18 cellular contexts compared by ENCODE assay signal in the genomic region with DNA sequence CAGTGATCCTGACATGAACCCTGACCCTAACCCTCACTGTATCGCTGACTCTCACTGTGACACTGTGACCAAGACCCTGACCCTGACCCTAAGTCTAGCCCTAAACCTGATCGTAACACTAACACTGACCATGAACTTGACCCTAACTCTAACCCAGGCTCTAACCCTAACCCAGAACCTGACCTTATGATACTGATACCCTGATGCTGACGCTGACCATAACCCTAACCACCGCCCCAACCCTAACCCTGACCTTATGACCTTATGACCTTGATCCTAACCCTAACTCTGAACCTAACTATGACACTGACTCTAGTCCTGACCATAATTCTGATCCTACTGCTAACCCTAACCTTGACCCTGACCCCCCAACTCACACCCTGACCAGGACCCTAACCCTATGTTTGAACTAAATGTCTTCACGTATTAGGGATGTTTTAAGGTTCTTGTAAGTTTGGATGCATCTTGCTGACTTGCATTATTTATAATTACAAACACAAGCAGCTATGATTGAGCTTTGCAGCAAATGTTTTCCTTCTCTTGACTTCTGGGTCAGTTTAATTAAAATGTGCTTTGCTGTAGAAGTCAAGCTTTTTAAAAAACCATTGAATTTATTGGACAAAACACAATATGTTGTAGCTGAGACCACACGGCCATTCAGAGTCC. TPM values are rescaled to one million over a fixed set of nuclear protein-coding genes. Genes with fewer than 3 reads are reported as not detected.
DNase-seq lines count a peak whose midpoint lies in the region; ATAC-seq, FAIRE-seq and TF ChIP-seq lines count a peak whose summit lies in the region.
"Had no signal": no experiment of that assay in that cellular context is flagged by ENCODE, and none has a peak within 500 bp of the region (broad histone marks: within the 10 kb centered on the region; RNA-seq: fewer than 3 reads in every experiment).

No MANE protein-coding gene starts in this region.

- H3K4ac ChIP-seq in IMR-90 (ENCODE audit: low read depth, low read length), result no peak overlapping the region; the same call in 1 of the 2 replicates

- no peak overlapping the region for H4K5ac ChIP-seq in IMR-90 (ENCODE audit: low read depth, low read length)

- no peaks in the 10 kb centered on the region for H3K9me3 ChIP-seq in CD4-positive, CD25-positive, alpha-beta regulatory T cell (ENCODE audit: control insufficient read depth in 2 of 2, low read length in 2 of 2)
- H3K9me3 ChIP-seq in IMR-90 (ENCODE audit: control insufficient read depth, insufficient read depth, low read length) (no peaks in the 10 kb centered on the region), thyroid gland (no peaks in the 10 kb centered on the region), prostate gland (no peaks in the 10 kb centered on the region)
- H3K9me3 ChIP-seq: HAP-1 had no signal

- H3K27ac Mint-ChIP-seq in CD4-positive, CD25-positive, alpha-beta regulatory T cell, result peak overlapping the region in 2 of 3 donors; percentile 3 to 33
- H3K27ac Mint-ChIP-seq in nephron progenitor cell (no peak overlapping the region), chondrocyte (ENCODE audit: unreplicated experiment) (no peak overlapping the region)

- dilution Hi-C loops in IMR-90 (cut with HindIII; ENCODE audit: low sequenced_read_pairs, unreplicated experiment), result no loop called here

- H3K79me1 ChIP-seq in IMR-90 (ENCODE audit: low read depth in 1 of 2, low read length in 2 of 2), result no peaks in the 10 kb centered on the region

- peak overlapping the region in 3 of 4 donors; percentile 10 to 70 (median 33) for H3K4me3 Mint-ChIP-seq in CD4-positive, CD25-positive, alpha-beta regulatory T cell
- H3K4me3 Mint-ChIP-seq in nephron progenitor cell (peak overlapping the region; percentile 3), chondrocyte (ENCODE audit: unreplicated experiment) (no peak overlapping the region)
- H3K4me3 Mint-ChIP-seq: CD14-positive monocyte had no signal

- CTCF ChIA-PET in IMR-90 (lab: Yijun Ruan, JAX), result no interaction called here

- in situ Hi-C loops in IMR-90 (cut with MboI; ENCODE audit: low sequenced_read_pairs), result no loop called here

- WGBS in IMR-90 (ENCODE audit: extremely low coverage in 2 of 2, insufficient read length in 1 of 2), 2 experiments, result 90% methylated on average over 2 of the region's 6 CpGs; no CpG with 5 or more reads in 1 of the 2 experiments
- 86 to 87% methylated on average over 6 of the region's 6 CpGs for WGBS in thyroid gland, 2 donors
- 87% methylated on average over 6 of the region's 6 CpGs for WGBS in prostate gland

- no peak for TF ChIP-seq CTCF in IMR-90 (conservative IDR thresholded peaks at IDR 0.05; ENCODE audit: low read depth, low read length)
- TF ChIP-seq CTCF in nephron progenitor cell (IDR thresholded peaks at IDR 0.05), result no peak
- TF ChIP-seq CTCF in thyroid gland (IDR thresholded peaks at IDR 0.05), result no peak
- no peak for TF ChIP-seq CTCF in chondrocyte (IDR thresholded peaks at IDR 0.05)
- TF ChIP-seq CTCF in prostate gland (IDR thresholded peaks at IDR 0.05), result no peak

- no TSS peak for BruUV-seq in IMR-90 (replicated peaks; lab: Mats Ljungman, UMichigan)

- no peak overlapping the region for H3K9ac ChIP-seq in IMR-90 (ENCODE audit: low read depth, low read length)

- H2BK5ac ChIP-seq in IMR-90 (ENCODE audit: low read depth, low read length, poor library complexity, severe bottlenecking), result no peak overlapping the region

- ATAC-seq in CD4-positive, CD25-positive, alpha-beta regulatory T cell (ENCODE audit: low read depth in 2 of 2), result no peak
- ATAC-seq in IMR-90 (ENCODE audit: low read depth), result no peak

- no peaks in the 10 kb centered on the region for H3K36me3 Mint-ChIP-seq in CD4-positive, CD25-positive, alpha-beta regulatory T cell
- no peaks in the 10 kb centered on the region for H3K36me3 Mint-ChIP-seq in nephron progenitor cell (ENCODE audit: low read depth)
- no peaks in the 10 kb centered on the region for H3K36me3 Mint-ChIP-seq in chondrocyte (ENCODE audit: low read depth)
- H3K36me3 Mint-ChIP-seq: CD14-positive monocyte had no signal

- H3K36me3 ChIP-seq in CD4-positive, CD25-positive, alpha-beta regulatory T cell (ENCODE audit: control insufficient read depth, insufficient read depth, low read length), result no peaks in the 10 kb centered on the region
- H3K36me3 ChIP-seq in IMR-90 (ENCODE audit: control insufficient read depth, insufficient read depth, low read length) (no peaks in the 10 kb centered on the region), thyroid gland (no peaks in the 10 kb centered on the region), prostate gland (no peaks in the 10 kb centered on the region)
- H3K36me3 ChIP-seq: HAP-1 had no signal

- H3K27me3 Mint-ChIP-seq in CD4-positive, CD25-positive, alpha-beta regulatory T cell, result no peaks in the 10 kb centered on the region
- H3K27me3 Mint-ChIP-seq in nephron progenitor cell (ENCODE audit: low read depth, poor library complexity) (peaks cover 42% of the 10 kb centered on the region), chondrocyte (ENCODE audit: low read depth) (no peaks in the 10 kb centered on the region)

- TF ChIP-seq RAD21 in IMR-90 (IDR thresholded peaks at IDR 0.05; ENCODE audit: low read length), result no peak

- H3K14ac ChIP-seq in IMR-90 (replicated peaks; ENCODE audit: low read depth, low read length), result no peak overlapping the region

- no peak overlapping the region for H4K91ac ChIP-seq in IMR-90 (ENCODE audit: insufficient read depth, low read depth, low read length)

- peaks cover 12% of the 10 kb centered on the region; the same call in 1 of the 2 replicates for H3K9me1 ChIP-seq in IMR-90 (ENCODE audit: insufficient read depth, low read length)

- POLR2A ChIA-PET in IMR-90 (lab: Charles Lee; ENCODE audit: unreplicated experiment), result no interaction called here

- H3K23ac ChIP-seq in IMR-90 (ENCODE audit: low read depth, low read length), result no peak overlapping the region

- no peak for DNase-seq in CD4-positive, CD25-positive, alpha-beta regulatory T cell
- DNase-seq in IMR-90 (no peak), nephron progenitor cell (no peak), thyroid gland (no peak), chondrocyte (ENCODE audit: low spot score) (no peak), prostate gland (ENCODE audit: low spot score) (no peak)
- DNase-seq: ACHN, AML-193, EL, MV-4-11, NCI-H1417, NCI-H2029, NCI-H2171 treated with DMSO at 0.1 percent for 48 hours, NCI-H446 treated with DMSO at 0.1 percent for 48 hours had no signal

- H3K9me3 Mint-ChIP-seq in CD4-positive, CD25-positive, alpha-beta regulatory T cell, result no peaks in the 10 kb centered on the region
- no peaks in the 10 kb centered on the region for H3K9me3 Mint-ChIP-seq in nephron progenitor cell
- no peaks in the 10 kb centered on the region for H3K9me3 Mint-ChIP-seq in chondrocyte (ENCODE audit: low read depth)

- H3K56ac ChIP-seq in IMR-90 (ENCODE audit: extremely low read depth, insufficient read depth, low read length), result no peak overlapping the region

- no peak overlapping the region for H2AK9ac ChIP-seq in IMR-90 (replicated peaks; ENCODE audit: low read depth, low read length, poor library complexity)

- H3K4me1 Mint-ChIP-seq in CD4-positive, CD25-positive, alpha-beta regulatory T cell, result peaks cover 0 to 28% (median 14%) of the 10 kb centered on the region in 4 donors
- H3K4me1 Mint-ChIP-seq in nephron progenitor cell (peaks cover 60% of the 10 kb centered on the region), chondrocyte (ENCODE audit: low read depth) (peaks cover 36% of the 10 kb centered on the region)

- H2AFZ ChIP-seq in IMR-90 (replicated peaks; ENCODE audit: low read length, poor library complexity), result no peak overlapping the region

- H2AK5ac ChIP-seq in IMR-90 (ENCODE audit: low read depth, low read length), result 0 out of 2 replicates have a peak overlapping the region, but pooled peaks have one; percentile 21

- H3K4me1 ChIP-seq in CD4-positive, CD25-positive, alpha-beta regulatory T cell (ENCODE audit: control insufficient read depth, insufficient read depth, low read length, poor library complexity, severe bottlenecking), result peaks cover 24% of the 10 kb centered on the region
- H3K4me1 ChIP-seq in IMR-90 (ENCODE audit: control insufficient read depth, insufficient read depth, low read length), result peaks cover 20% of the 10 kb centered on the region
- H3K4me1 ChIP-seq in thyroid gland, result peaks cover 17 to 25% of the 10 kb centered on the region in 2 donors
- peaks cover 8% of the 10 kb centered on the region for H3K4me1 ChIP-seq in prostate gland (replicated peaks)
- H3K4me1 ChIP-seq: HAP-1 had no signal

- H2BK15ac ChIP-seq in IMR-90 (ENCODE audit: low read depth, low read length), result no peak overlapping the region

- no peak overlapping the region for H2BK20ac ChIP-seq in IMR-90 (ENCODE audit: low read depth, low read length)

- no peak overlapping the region for H3K18ac ChIP-seq in IMR-90 (ENCODE audit: low read depth, low read length)

- intact Hi-C loops in IMR-90 (cut with micrococcal nuclease) (no loop called here), thyroid gland (cut with DNase I) (no loop called here), prostate gland (cut with DNase I) (no loop called here)

- H4K20me1 ChIP-seq in IMR-90 (ENCODE audit: insufficient read depth, low read length), result no peaks in the 10 kb centered on the region

- no peak overlapping the region for H3K4me3 ChIP-seq in CD4-positive, CD25-positive, alpha-beta regulatory T cell (ENCODE audit: low read depth, low read length)
- H3K4me3 ChIP-seq in IMR-90 (ENCODE audit: insufficient read depth, low read depth, low read length) (no peak overlapping the region), thyroid gland (replicated peaks in 1 of 3) (no peak overlapping the region), prostate gland (no peak overlapping the region)
- H3K4me3 ChIP-seq: HAP-1 had no signal

- no peaks in the 10 kb centered on the region for H3K27me3 ChIP-seq in CD4-positive, CD25-positive, alpha-beta regulatory T cell (ENCODE audit: control insufficient read depth, insufficient read depth, low read length)
- H3K27me3 ChIP-seq in IMR-90 (ENCODE audit: control insufficient read depth, insufficient read depth, low read length), result no peaks in the 10 kb centered on the region
- no peaks in the 10 kb centered on the region for H3K27me3 ChIP-seq in thyroid gland
- H3K27me3 ChIP-seq in prostate gland (replicated peaks; ENCODE audit: insufficient read depth), result no peaks in the 10 kb centered on the region

- no peak overlapping the region for H2BK120ac ChIP-seq in IMR-90 (ENCODE audit: low read depth, low read length)

- no peak overlapping the region for H3K27ac ChIP-seq in CD4-positive, CD25-positive, alpha-beta regulatory T cell (ENCODE audit: insufficient read depth, low read length, poor library complexity, severe bottlenecking)
- no peak overlapping the region for H3K27ac ChIP-seq in IMR-90 (ENCODE audit: insufficient read depth, low read length)
- H3K27ac ChIP-seq in thyroid gland, result no peak overlapping the region
- H3K27ac ChIP-seq in prostate gland, result no peak overlapping the region
- H3K27ac ChIP-seq: HL-60 had no signal

- H3K4me2 ChIP-seq in IMR-90 (ENCODE audit: low read depth, low read length), result no peak overlapping the region

- no peak for TF ChIP-seq POLR2A in IMR-90 (IDR thresholded peaks at IDR 0.05; ENCODE audit: low read depth, low read length)
- TF ChIP-seq POLR2A in thyroid gland (IDR thresholded peaks at IDR 0.05), result no peak
- no peak for TF ChIP-seq POLR2A in prostate gland (IDR thresholded peaks at IDR 0.05)

- FAIRE-seq in endometrium (lab: Jason Lieb, UNC), result peak; percentile 97

- H4K8ac ChIP-seq in IMR-90 (ENCODE audit: low read depth in 2 of 2, low read length in 2 of 2), result no peak overlapping the region

RNA-seq across cellular contexts. Expression of a gene that starts 23.9 kb away (rescaled TPM):
- total RNA-seq in CD4-positive, CD25-positive, alpha-beta regulatory T cell, result not detected
- polyA plus RNA-seq in CD4-positive, CD25-positive, alpha-beta regulatory T cell, result not detected
- not detected in 2 replicates for total RNA-seq in IMR-90 (2012; rRNA removed)
- polyA plus RNA-seq in IMR-90 (2012; rRNA removed), result not detected in 2 replicates
- not detected in 2 replicates for polyA plus RNA-seq in IMR-90 (2012; cell fraction: cytosol; rRNA removed)
- polyA plus RNA-seq in IMR-90 (2012; cell fraction: nucleus; rRNA removed; ENCODE audit: low replicate concordance), result not detected in 2 replicates
- total RNA-seq in thyroid gland, result not detected
- not detected in 3 replicates for total RNA-seq in chondrocyte
- total RNA-seq in prostate gland, result 1 to 10 TPM in 1 of 2 donors, not detected in 1; 3.0 TPM
- polyA plus RNA-seq: CD14-positive monocyte had no signal

RNA-seq across cellular contexts. Expression of a gene that starts 56.3 kb away (rescaled TPM):
- total RNA-seq in CD4-positive, CD25-positive, alpha-beta regulatory T cell, result 26.3 TPM
- 10 to 100 TPM; 47.0 to 60.1 (median 52.0) TPM for polyA plus RNA-seq in CD4-positive, CD25-positive, alpha-beta regulatory T cell
- total RNA-seq in IMR-90 (2012; rRNA removed) (65.3 and 72.9 TPM in 2 replicates), thyroid gland (10 to 100 TPM; 50.4 to 72.6 (median 65.0) TPM), chondrocyte (22.5 to 30.9 TPM (median 23.5 TPM) in 3 replicates), prostate gland (10 to 100 TPM; 51.6 to 74.7 TPM)
- 39.4 and 39.5 TPM in 2 replicates for polyA plus RNA-seq in IMR-90 (2012; rRNA removed)
- 46.6 and 52.1 TPM in 2 replicates for polyA plus RNA-seq in IMR-90 (2012; cell fraction: cytosol; rRNA removed)
- 28.6 and 37.2 TPM in 2 replicates for polyA plus RNA-seq in IMR-90 (2012; cell fraction: nucleus; rRNA removed; ENCODE audit: low replicate concordance)

RNA-seq across cellular contexts. Expression of a gene that starts 56.5 kb away (rescaled TPM):
- total RNA-seq in CD4-positive, CD25-positive, alpha-beta regulatory T cell, result 9.7 TPM
- 10 to 100 TPM; 22.3 to 28.9 (median 26.8) TPM for polyA plus RNA-seq in CD4-positive, CD25-positive, alpha-beta regulatory T cell
- total RNA-seq in IMR-90 (2012; rRNA removed), result 26.7 and 28.5 TPM in 2 replicates
- 23.5 and 24.6 TPM in 2 replicates for polyA plus RNA-seq in IMR-90 (2012; rRNA removed)
- 15.0 and 26.0 TPM in 2 replicates for polyA plus RNA-seq in IMR-90 (2012; cell fraction: cytosol; rRNA removed)
- 26.9 and 58.9 TPM in 2 replicates for polyA plus RNA-seq in IMR-90 (2012; cell fraction: nucleus; rRNA removed; ENCODE audit: low replicate concordance)
- total RNA-seq in thyroid gland, result 10 to 100 TPM; 20.6 to 31.7 (median 28.8) TPM
- total RNA-seq in chondrocyte, result 15.0 to 24.2 TPM (median 17.8 TPM) in 3 replicates
- 10 to 100 TPM; 29.8 to 38.3 TPM for total RNA-seq in prostate gland

Comparison
In these comparisons a context has a peak if more than half of its experiments do, and no peak if none do; other contexts are left out.
1. H3K27ac Mint-ChIP-seq: peak in CD4-positive, CD25-positive, alpha-beta regulatory T cell (2 of 3); none in nephron progenitor cell (single experiment) and chondrocyte (single experiment).